Comparison of ENCODE assay signal across 18 cellular contexts in genomic region chr2:7736646-7737305, GRCh38.
DNase-seq lines count a peak whose midpoint lies in the region; ATAC-seq and TF ChIP-seq lines count a peak whose summit lies in the region.
"Had no signal": no experiment of that assay in that cellular context is flagged by ENCODE, and none has a peak within 500 bp of the region (broad histone marks: within the 10 kb centered on the region; RNA-seq: fewer than 3 reads in every experiment).

No MANE protein-coding gene starts in this region.

- H3K36me3 ChIP-seq in RWPE2 (ENCODE audit: low read depth): no peaks in the 10 kb centered on the region
- H3K36me3 ChIP-seq: tibial artery had no signal

- ATAC-seq in RWPE2 (ENCODE audit: low read depth): peak; percentile 46; the same call in 2 of the 3 replicates
- ATAC-seq: left cardiac atrium had no signal

- H3K27ac ChIP-seq in RWPE2 (ENCODE audit: poor library complexity, severe bottlenecking): no peak overlapping the region
- H3K27ac ChIP-seq: epithelial cell of prostate, tibial artery had no signal

- peaks cover 21 to 61% of the 10 kb centered on the region in 2 donors for H3K4me1 Mint-ChIP-seq in immature natural killer cell
- H3K4me1 Mint-ChIP-seq: naive B cell had no signal

- H3K36me3 Mint-ChIP-seq in immature natural killer cell: peaks cover 10 to 14% (median 11%) of the 10 kb centered on the region in 3 donors
- H3K36me3 Mint-ChIP-seq: naive B cell had no signal

- peak overlapping the region in 1 of 5 donors; percentile 0 for H3K4me3 Mint-ChIP-seq in immature natural killer cell
- H3K4me3 Mint-ChIP-seq: activated naive CD8-positive, alpha-beta T cell treated with anti-CD3 and anti-CD28 coated beads, Interleukin-2, amount 10 ng/mL, durations not matched to agents 7 days and 5 days; naive B cell had no signal

- TF ChIP-seq CTCF in AG10803 (conservative IDR thresholded peaks at IDR 0.05; ENCODE audit: low read length) (no peak), RWPE2 (IDR thresholded peaks at IDR 0.05; ENCODE audit: poor library complexity, severe bottlenecking) (no peak)

- no peaks in the 10 kb centered on the region for H3K9me3 Mint-ChIP-seq in immature natural killer cell
- H3K9me3 Mint-ChIP-seq: naive B cell had no signal

- H3K27me3 Mint-ChIP-seq in immature natural killer cell (ENCODE audit: low read depth in 3 of 3): peaks cover 0 to 5% (median 0%) of the 10 kb centered on the region in 3 donors
- H3K27me3 Mint-ChIP-seq: activated naive CD8-positive, alpha-beta T cell treated with anti-CD3 and anti-CD28 coated beads, Interleukin-2, amount 10 ng/mL, durations not matched to agents 7 days and 5 days; naive B cell had no signal

- peak overlapping the region in 4 of 6 donors; percentile 2 to 89 (median 70) for H3K27ac Mint-ChIP-seq in immature natural killer cell
- H3K27ac Mint-ChIP-seq: activated naive CD8-positive, alpha-beta T cell treated with anti-CD3 and anti-CD28 coated beads, Interleukin-2, amount 10 ng/mL, durations not matched to agents 7 days and 5 days; naive B cell had no signal

- H3K27me3 ChIP-seq in RWPE2 (ENCODE audit: insufficient read depth, poor library complexity, severe bottlenecking): no peaks in the 10 kb centered on the region
- H3K27me3 ChIP-seq: tibial artery had no signal

- no peaks in the 10 kb centered on the region for H3K9me3 ChIP-seq in RWPE2 (ENCODE audit: severe bottlenecking)
- H3K9me3 ChIP-seq: tibial artery had no signal

- H3K4me3 ChIP-seq in AG10803 (ENCODE audit: low read length): no peak overlapping the region
- no peak overlapping the region for H3K4me3 ChIP-seq in RWPE2 (ENCODE audit: severe bottlenecking)
- H3K4me3 ChIP-seq: tibial artery had no signal

- no peaks in the 10 kb centered on the region for H3K4me1 ChIP-seq in RWPE2 (ENCODE audit: insufficient read depth, poor library complexity, severe bottlenecking)
- H3K4me1 ChIP-seq: tibial artery had no signal

- peak; percentile 71 for DNase-seq in AG10803 (ENCODE audit: low read depth)
- peak; percentile 4 for DNase-seq in ELR (ENCODE audit: low read depth)
- no peak for DNase-seq in RWPE2 (ENCODE audit: low spot score)
- no peak for DNase-seq in immature natural killer cell
- no peak for DNase-seq in foreskin melanocyte
- no peak for DNase-seq in CD1c-positive myeloid dendritic cell (ENCODE audit: extremely low spot score)
- no peak for DNase-seq in activated CD4-positive, alpha-beta T cell treated with anti-CD3 and anti-CD28 coated beads, Interleukin-2, amount 50 U/mL, for 48 hours
- no peak for DNase-seq in AML-193 (lab: John Stamatoyannopoulos, UW)
- DNase-seq: activated CD4-positive, CD25-positive, alpha-beta regulatory T cell; activated naive CD8-positive, alpha-beta T cell treated with anti-CD3 and anti-CD28 coated beads, Interleukin-2, amount 10 ng/mL, durations not matched to agents 7 days and 5 days; COR-L47; left cardiac atrium; naive B cell; NCI-H1048; NCI-H446 treated with DMSO at 0.1 percent for 48 hours; retina; tibial artery had no signal

Comparison
In these comparisons a context has a peak if more than half of its experiments do, and no peak if none do; other contexts are left out.
1. DNase-seq: peak in AG10803 (single experiment) and ELR (single experiment); none in RWPE2 (single experiment), immature natural killer cell (0 of 3), foreskin melanocyte (single experiment), CD1c-positive myeloid dendritic cell (single experiment), activated CD4-positive, alpha-beta T cell treated with anti-CD3 and anti-CD28 coated beads, Interleukin-2, amount 50 U/mL, for 48 hours (0 of 2) and AML-193 (0 of 2).